13 cellular contexts compared by ENCODE assay signal in genomic region chr12:94276725-94277124, GRCh38.
"Had no signal": no experiment of that assay in that cellular context is flagged by ENCODE, and none has a peak within 500 bp of the region (broad histone marks: within the 10 kb centered on the region; RNA-seq: fewer than 3 reads in every experiment).

No MANE protein-coding gene starts in this region.

- H3K27me3 ChIP-seq: gastrocnemius medialis, heart right ventricle, suprapubic skin, thyroid gland had no signal

- H3K27ac ChIP-seq: gastrocnemius medialis, heart right ventricle, suprapubic skin, thyroid gland had no signal

- H3K4me1 ChIP-seq: suprapubic skin had no signal

- ATAC-seq: gastrocnemius medialis; naive thymus-derived CD8-positive, alpha-beta T cell; stimulated activated effector memory CD8-positive, alpha-beta T cell treated with anti-CD3 and anti-CD28 coated beads, Interleukin-12 subunit alpha, Interleukin-12 subunit beta, amount 100 ng/mL, for 72 hours; stimulated activated naive CD8-positive, alpha-beta T cell treated with anti-CD3 and anti-CD28 coated beads, Interleukin-15, Interleukin-2, amounts not matched to agents 100 U/mL and 50 U/mL, for 24 hours had no signal

- H3K4me3 ChIP-seq: gastrocnemius medialis, heart right ventricle, suprapubic skin, thyroid gland had no signal

- DNase-seq: cerebellar nuclear complex; dermis blood vessel endothelial cell; gastrocnemius medialis; heart right ventricle; left ventricle myocardium superior; mammary epithelial cell; naive thymus-derived CD8-positive, alpha-beta T cell; stimulated activated CD4-positive, alpha-beta T cell treated with anti-CD3 and anti-CD28 coated beads, Interleukin-4, amount 100 ng/mL, for 1 hour; stimulated activated CD8-positive, alpha-beta memory T cell treated with anti-CD3 and anti-CD28 coated beads, Interleukin-4, amount 100 ng/mL, for 48 hours; stimulated activated naive CD8-positive, alpha-beta T cell treated with anti-CD3 and anti-CD28 coated beads, Interleukin-15, Interleukin-2, amounts not matched to agents 100 U/mL and 50 U/mL, for 24 hours; thyroid gland had no signal

- H3K9me3 ChIP-seq: gastrocnemius medialis, heart right ventricle, suprapubic skin, thyroid gland had no signal

- H3K36me3 ChIP-seq: gastrocnemius medialis, suprapubic skin, thyroid gland had no signal
